In genomic region chr6:41934278-41935189, GRCh38 we compare ENCODE assay signal across 12 cellular contexts. TPM values are rescaled to one million over a fixed set of nuclear protein-coding genes. Genes with fewer than 3 reads are reported as not detected.
DNase-seq lines count a peak whose midpoint lies in the region; ATAC-seq and TF ChIP-seq lines count a peak whose summit lies in the region.
"Had no signal": no experiment of that assay in that cellular context is flagged by ENCODE, and none has a peak within 500 bp of the region (broad histone marks: within the 10 kb centered on the region; RNA-seq: fewer than 3 reads in every experiment).

No MANE protein-coding gene starts in this region.

- H3K27me3 Mint-ChIP-seq in CD14-positive monocyte (ENCODE audit: low read depth in 3 of 3) = peaks cover 0 to 2% (median 0%) of the 10 kb centered on the region in 3 donors
- H3K27me3 Mint-ChIP-seq in IgD-negative memory B cell = no peaks in the 10 kb centered on the region
- H3K27me3 Mint-ChIP-seq in activated CD4-positive, alpha-beta memory T cell treated with anti-CD3 and anti-CD28 coated beads, Interleukin-2, amount 10 ng/mL, durations not matched to agents 7 days and 5 days = no peaks in the 10 kb centered on the region

- H3K36me3 Mint-ChIP-seq in CD14-positive monocyte (peaks cover 59 to 87% of the 10 kb centered on the region in 2 donors), IgD-negative memory B cell (no peaks in the 10 kb centered on the region)
- H3K36me3 Mint-ChIP-seq in activated CD4-positive, alpha-beta memory T cell treated with anti-CD3 and anti-CD28 coated beads, Interleukin-2, amount 10 ng/mL, durations not matched to agents 7 days and 5 days (ENCODE audit: low read depth) = peaks cover 87% of the 10 kb centered on the region

- H3K27ac Mint-ChIP-seq in CD14-positive monocyte (peak overlapping the region; percentile 1 to 90 (median 37)), IgD-negative memory B cell (peak overlapping the region in 2 of 3 donors; percentile 43 to 76)
- peak overlapping the region; percentile 93 for H3K27ac Mint-ChIP-seq in activated CD4-positive, alpha-beta memory T cell treated with anti-CD3 and anti-CD28 coated beads, Interleukin-2, amount 10 ng/mL, durations not matched to agents 7 days and 5 days

- POLR2A ChIA-PET in activated CD4-positive, alpha-beta memory T cell treated with anti-CD3 and anti-CD28 coated beads, Interleukin-2, amount 10 ng/mL, durations not matched to agents 7 days and 5 days (lab: Charles Lee) = interaction anchor here (0.6 to 17.3 kb wide), 6 partner anchors 10 to 148 kb away, joined by 4 to 553 read pairs (median 14); partner anchors contain the start of genes BYSL, MED20, TAF8 and TOMM6

- H3K4me1 Mint-ChIP-seq in CD14-positive monocyte (peaks cover 53% of the 10 kb centered on the region), IgD-negative memory B cell (peaks cover 26 to 42% (median 32%) of the 10 kb centered on the region in 3 donors)
- H3K4me1 Mint-ChIP-seq in activated CD4-positive, alpha-beta memory T cell treated with anti-CD3 and anti-CD28 coated beads, Interleukin-2, amount 10 ng/mL, durations not matched to agents 7 days and 5 days = peaks cover 67% of the 10 kb centered on the region

- peaks cover 87% of the 10 kb centered on the region for H3K36me3 ChIP-seq in mesodermal cell (ENCODE audit: control insufficient read depth, insufficient read depth, low read length)
- H3K36me3 ChIP-seq: ovary had no signal

- no peak for ATAC-seq in HG02981 (IDR thresholded peaks at IDR 0.05; ENCODE audit: unreplicated experiment)

- no peak for TF ChIP-seq CTCF in CD14-positive monocyte (IDR thresholded peaks at IDR 0.05)

- H3K27ac ChIP-seq in mesodermal cell (ENCODE audit: low read depth, low read length, severe bottlenecking) = peak overlapping the region; percentile 57
- H3K27ac ChIP-seq: ovary had no signal

- DNase-seq in CD14-positive monocyte (ENCODE audit: low spot score) = no peak
- no peak for DNase-seq in activated CD4-positive, alpha-beta memory T cell treated with anti-CD3 and anti-CD28 coated beads, Interleukin-2, amount 10 ng/mL, durations not matched to agents 7 days and 5 days
- no peak for DNase-seq in cerebellar cortex (ENCODE audit: low spot score)
- no peak for DNase-seq in germinal center (ENCODE audit: low spot score)
- DNase-seq in NCI-H2029 treated with DMSO at 0.1 percent for 48 hours (lab: John Stamatoyannopoulos, UW) = no peak
- DNase-seq: NCI-H2107, ovary, SHP77 had no signal

- H3K4me3 Mint-ChIP-seq in CD14-positive monocyte = no peak overlapping the region
- H3K4me3 Mint-ChIP-seq in IgD-negative memory B cell = peak overlapping the region in 2 of 4 donors; percentile 3 to 19
- H3K4me3 Mint-ChIP-seq in activated CD4-positive, alpha-beta memory T cell treated with anti-CD3 and anti-CD28 coated beads, Interleukin-2, amount 10 ng/mL, durations not matched to agents 7 days and 5 days = no peak overlapping the region

- H3K9me3 ChIP-seq in mesodermal cell (ENCODE audit: control insufficient read depth, low read length) = no peaks in the 10 kb centered on the region
- H3K9me3 ChIP-seq: breast epithelium, ovary had no signal

- H3K4me3 ChIP-seq in mesodermal cell (ENCODE audit: extremely low read depth, insufficient read depth, low read length, poor library complexity, severe bottlenecking) = no peak overlapping the region
- H3K4me3 ChIP-seq: breast epithelium, ovary had no signal

- intact Hi-C loops in CD14-positive monocyte (cut with micrococcal nuclease) = loop anchor here (5.0 kb wide), 4 partner anchors 92 to 113 kb away; no protein-coding TSS in a partner anchor

- H3K4me1 ChIP-seq in mesodermal cell (ENCODE audit: control insufficient read depth, insufficient read depth, low read length, poor library complexity, severe bottlenecking) = peaks cover 19% of the 10 kb centered on the region

- CTCF ChIA-PET in activated CD4-positive, alpha-beta memory T cell treated with anti-CD3 and anti-CD28 coated beads, Interleukin-2, amount 10 ng/mL, durations not matched to agents 7 days and 5 days (lab: Charles Lee) = interaction anchor here (1.8 to 17.8 kb wide), 3 partner anchors 11 to 147 kb away, joined by 4 to 383 read pairs (median 192); partner anchors contain the start of genes BYSL, MED20, TAF8 and TOMM6

- H3K9me3 Mint-ChIP-seq in CD14-positive monocyte = no peaks in the 10 kb centered on the region
- no peaks in the 10 kb centered on the region for H3K9me3 Mint-ChIP-seq in IgD-negative memory B cell
- no peaks in the 10 kb centered on the region for H3K9me3 Mint-ChIP-seq in activated CD4-positive, alpha-beta memory T cell treated with anti-CD3 and anti-CD28 coated beads, Interleukin-2, amount 10 ng/mL, durations not matched to agents 7 days and 5 days

- WGBS in mesodermal cell (ENCODE audit: insufficient coverage in 2 of 2), 2 experiments = 87 to 88% methylated on average over 3 of the region's 7 CpGs

RNA-seq across cellular contexts. Expression of gene CCND3, which starts 7.1 kb away (rescaled TPM):
- polyA plus RNA-seq in CD14-positive monocyte (100 to 1,000 TPM; 259 to 273 TPM), IgD-negative memory B cell (309 TPM)
- total RNA-seq in activated CD4-positive, alpha-beta memory T cell treated with anti-CD3 and anti-CD28 coated beads, Interleukin-2, amount 10 ng/mL, durations not matched to agents 7 days and 5 days = 100 to 1,000 TPM; 456 to 464 TPM
- 43.3 TPM for polyA plus RNA-seq in mesodermal cell (2013, experiment 1 of 2)
- polyA plus RNA-seq in mesodermal cell (2013, experiment 2 of 2) = 36.5 TPM

RNA-seq across cellular contexts. Expression of gene BYSL, which starts 13.2 kb away (rescaled TPM):
- polyA plus RNA-seq in CD14-positive monocyte (1 to 10 TPM; 2.7 to 3.9 TPM), IgD-negative memory B cell (9.6 TPM)
- total RNA-seq in activated CD4-positive, alpha-beta memory T cell treated with anti-CD3 and anti-CD28 coated beads, Interleukin-2, amount 10 ng/mL, durations not matched to agents 7 days and 5 days = 10 to 100 TPM; 23.9 to 24.8 TPM
- 27.3 TPM for polyA plus RNA-seq in mesodermal cell (2013, experiment 1 of 2)
- 23.9 TPM for polyA plus RNA-seq in mesodermal cell (2013, experiment 2 of 2)

RNA-seq across cellular contexts. Expression of gene MED20, which starts 13.6 kb away (rescaled TPM):
- polyA plus RNA-seq in CD14-positive monocyte = 10 to 100 TPM; 13.6 to 16.2 TPM
- 9.8 TPM for polyA plus RNA-seq in IgD-negative memory B cell
- 10 to 100 TPM; 21.4 to 21.9 TPM for total RNA-seq in activated CD4-positive, alpha-beta memory T cell treated with anti-CD3 and anti-CD28 coated beads, Interleukin-2, amount 10 ng/mL, durations not matched to agents 7 days and 5 days
- polyA plus RNA-seq in mesodermal cell (2013, experiment 1 of 2) = 23.0 TPM
- 20.1 TPM for polyA plus RNA-seq in mesodermal cell (2013, experiment 2 of 2)

RNA-seq across cellular contexts. Expression of gene USP49, which starts 39.4 kb away (rescaled TPM):
- under 1 TPM; 0.08 to 0.37 TPM for polyA plus RNA-seq in CD14-positive monocyte
- 1.5 TPM for polyA plus RNA-seq in IgD-negative memory B cell
- 1 to 10 TPM; 6.8 to 7.3 TPM for total RNA-seq in activated CD4-positive, alpha-beta memory T cell treated with anti-CD3 and anti-CD28 coated beads, Interleukin-2, amount 10 ng/mL, durations not matched to agents 7 days and 5 days
- 6.5 TPM for polyA plus RNA-seq in mesodermal cell (2013, experiment 1 of 2)
- polyA plus RNA-seq in mesodermal cell (2013, experiment 2 of 2) = 5.0 TPM

Comparison
In these comparisons a context has a peak if more than half of its experiments do, and no peak if none do; other contexts are left out.
1. H3K27ac Mint-ChIP-seq: peak in every context shown above with its lines; median percentile 93 in activated CD4-positive, alpha-beta memory T cell treated with anti-CD3 and anti-CD28 coated beads, Interleukin-2, amount 10 ng/mL, durations not matched to agents 7 days and 5 days; 60 in IgD-negative memory B cell; 37 in CD14-positive monocyte.